28 cellular contexts compared by ENCODE assay signal in genomic region chr12:31431721-31432120, GRCh38.
A peak's percentile ranks its signal among the peaks of the same experiment; 100 is the strongest.
DNase-seq lines count a peak whose midpoint lies in the region; ATAC-seq, FAIRE-seq and TF ChIP-seq lines count a peak whose summit lies in the region.
"Had no signal": no experiment of that assay in that cellular context is flagged by ENCODE, and none has a peak within 500 bp of the region (broad histone marks: within the 10 kb centered on the region; RNA-seq: fewer than 3 reads in every experiment).

No MANE protein-coding gene starts in this region.

- H3K27me3 ChIP-seq in heart right ventricle (no peaks in the 10 kb centered on the region), bronchial epithelial cell (ENCODE audit: control insufficient read depth, insufficient read depth, low read length) (no peaks in the 10 kb centered on the region), trophoblast cell (ENCODE audit: insufficient read depth, low read length) (no peaks in the 10 kb centered on the region)
- H3K27me3 ChIP-seq: sigmoid colon had no signal

- TF ChIP-seq CTCF in heart right ventricle (IDR thresholded peaks at IDR 0.05) (no peak), bronchial epithelial cell (IDR thresholded peaks at IDR 0.05; ENCODE audit: insufficient read depth, low read length, severe bottlenecking) (no peak), fibroblast of villous mesenchyme (IDR thresholded peaks at IDR 0.05; ENCODE audit: insufficient read depth, low read depth, low read length) (no peak)

- H3K4me3 ChIP-seq in heart right ventricle, result no peak overlapping the region
- no peak overlapping the region for H3K4me3 ChIP-seq in bronchial epithelial cell (ENCODE audit: low read depth, low read length)
- H3K4me3 ChIP-seq in fibroblast of villous mesenchyme (ENCODE audit: low read depth, low read length), result no peak overlapping the region
- no peak overlapping the region for H3K4me3 ChIP-seq in trophoblast cell (ENCODE audit: low read depth, low read length)
- H3K4me3 ChIP-seq: lower lobe of right lung, PC-9, sigmoid colon, thoracic aorta had no signal

- ATAC-seq in heart right ventricle, result peak in 5 of 8 donors; percentile 20 to 45 (median 42)
- no peak for ATAC-seq in stimulated activated memory B cell treated with anti-CD40 and anti-IgM and Interleukin-4, amounts not matched to agents 10 μg/mL and 1 μg/mL and 100 μg/mL, for 72 hours
- ATAC-seq: activated CD4-positive, alpha-beta T cell treated with anti-CD3 and anti-CD28 coated beads for 36 hours; lower lobe of right lung had no signal

- intact Hi-C loops in heart right ventricle (cut with DNase I), result no loop called here
- intact Hi-C loops in cardiac septum (cut with DNase I), result no loop called here

- no peak overlapping the region for H3K23ac ChIP-seq in trophoblast cell (ENCODE audit: low read length)

- H3K4ac ChIP-seq in trophoblast cell (ENCODE audit: low read depth, low read length), result no peak overlapping the region

- H3K9me3 Mint-ChIP-seq in stimulated activated memory B cell treated with anti-CD40 and anti-IgM and Interleukin-4, amounts not matched to agents 10 μg/mL and 1 μg/mL and 100 μg/mL, for 72 hours, result no peaks in the 10 kb centered on the region
- H3K9me3 Mint-ChIP-seq: activated naive CD8-positive, alpha-beta T cell treated with anti-CD3 and anti-CD28 coated beads, Interleukin-2, amount 10 ng/mL, durations not matched to agents 7 days and 5 days had no signal

- H3K4me1 ChIP-seq in heart right ventricle (peaks cover 0 to 18% (median 5%) of the 10 kb centered on the region in 9 donors), trophoblast cell (ENCODE audit: control insufficient read depth in 1 of 2, insufficient read depth in 2 of 2, low read length in 2 of 2) (no peaks in the 10 kb centered on the region)
- H3K4me1 ChIP-seq: lower lobe of right lung, sigmoid colon had no signal

- FAIRE-seq in bronchial epithelial cell (lab: Jason Lieb, UNC), result peak; percentile 66
- FAIRE-seq: D721Med, GM12891, islet of Langerhans had no signal

- H2BK120ac ChIP-seq in trophoblast cell (ENCODE audit: insufficient read depth, low read length, poor library complexity), result no peak overlapping the region

- no peak overlapping the region for H2BK12ac ChIP-seq in trophoblast cell (ENCODE audit: low read length)

- H3K4me1 Mint-ChIP-seq in stimulated activated memory B cell treated with anti-CD40 and anti-IgM and Interleukin-4, amounts not matched to agents 10 μg/mL and 1 μg/mL and 100 μg/mL, for 72 hours, result peaks cover 7% of the 10 kb centered on the region
- H3K4me1 Mint-ChIP-seq: activated CD4-positive, alpha-beta T cell treated with anti-CD3 and anti-CD28 coated beads for 36 hours; activated naive CD8-positive, alpha-beta T cell treated with anti-CD3 and anti-CD28 coated beads, Interleukin-2, amount 10 ng/mL, durations not matched to agents 7 days and 5 days; CD4-positive, CD25-positive, alpha-beta regulatory T cell had no signal

- H4K91ac ChIP-seq in trophoblast cell (ENCODE audit: low read depth, low read length), result no peak overlapping the region

- H3K27ac Mint-ChIP-seq in stimulated activated memory B cell treated with anti-CD40 and anti-IgM and Interleukin-4, amounts not matched to agents 10 μg/mL and 1 μg/mL and 100 μg/mL, for 72 hours, result no peak overlapping the region
- H3K27ac Mint-ChIP-seq: activated CD4-positive, alpha-beta T cell treated with anti-CD3 and anti-CD28 coated beads for 36 hours; activated naive CD8-positive, alpha-beta T cell treated with anti-CD3 and anti-CD28 coated beads, Interleukin-2, amount 10 ng/mL, durations not matched to agents 7 days and 5 days; CD4-positive, CD25-positive, alpha-beta regulatory T cell had no signal

- no peak for DNase-seq in heart right ventricle
- no peak for DNase-seq in cardiac septum (ENCODE audit: low spot score)
- no peak for DNase-seq in bronchial epithelial cell (ENCODE audit: low read depth)
- DNase-seq in fibroblast of villous mesenchyme (ENCODE audit: low read depth), result peak; percentile 53
- no peak for DNase-seq in trophoblast cell
- DNase-seq in activated T-cell treated with anti-CD3 and anti-CD28 coated beads, Interleukin-2, amount 50 U/mL, for 48 hours, result no peak
- no peak for DNase-seq in activated effector memory CD4-positive, alpha-beta T cell treated with Interleukin-2 at 50 U/mL for 16 hours
- DNase-seq: 8988T; activated CD4-positive, alpha-beta T cell treated with anti-CD3 and anti-CD28 coated beads for 36 hours; activated gamma-delta T cell; activated naive CD8-positive, alpha-beta T cell treated with anti-CD3 and anti-CD28 coated beads, Interleukin-2, amount 10 ng/mL, durations not matched to agents 7 days and 5 days; CD4-positive, CD25-positive, alpha-beta regulatory T cell; lower lobe of right lung; NCI-H1048; NCI-H1694; NCI-H2171; NCI-H524; NK-92 treated with Interleukin-12 subunit alpha and Interleukin-12 subunit beta, amount 100 ng/mL, for 24 hours; PC-9; posterior cingulate gyrus; SHP77; sigmoid colon; stimulated activated naive CD4-positive, alpha-beta T cell treated with Interleukin-2 at 50 U/mL for 16 hours had no signal

- H4K12ac ChIP-seq in trophoblast cell (ENCODE audit: low read depth, low read length), result no peak overlapping the region

- 7 to 23% methylated on average over 1 of the region's 1 CpG for WGBS in heart right ventricle, 2 donors
- no CpG with 5 or more reads among the region's 1 CpG for WGBS in trophoblast cell (ENCODE audit: extremely low coverage, insufficient coverage, insufficient read length)

- H3K27me3 Mint-ChIP-seq in stimulated activated memory B cell treated with anti-CD40 and anti-IgM and Interleukin-4, amounts not matched to agents 10 μg/mL and 1 μg/mL and 100 μg/mL, for 72 hours, result no peaks in the 10 kb centered on the region
- H3K27me3 Mint-ChIP-seq: CD4-positive, CD25-positive, alpha-beta regulatory T cell had no signal

- H3K14ac ChIP-seq in trophoblast cell (ENCODE audit: low read length), result no peak overlapping the region

- H3K9ac ChIP-seq in trophoblast cell (ENCODE audit: low read length), result peak overlapping the region; percentile 56

- H3K79me2 ChIP-seq in trophoblast cell (ENCODE audit: control insufficient read depth, insufficient read depth, low read length, poor library complexity), result no peaks in the 10 kb centered on the region

- H3K4me2 ChIP-seq in trophoblast cell (ENCODE audit: low read length), result no peak overlapping the region
- H3K4me2 ChIP-seq: PC-9 had no signal

- H3K27ac ChIP-seq in heart right ventricle, result peak overlapping the region in 1 of 10 donors; percentile 22
- no peak overlapping the region for H3K27ac ChIP-seq in trophoblast cell (ENCODE audit: low read depth, low read length)
- H3K27ac ChIP-seq: lower lobe of right lung, PC-9, sigmoid colon, thoracic aorta had no signal

- H3K9me3 ChIP-seq in heart right ventricle, result no peaks in the 10 kb centered on the region
- H3K9me3 ChIP-seq in trophoblast cell (ENCODE audit: insufficient read depth, low read depth, low read length), result no peaks in the 10 kb centered on the region
- H3K9me3 ChIP-seq: lower lobe of right lung, sigmoid colon, thoracic aorta had no signal

- no peak overlapping the region for H3K4me3 Mint-ChIP-seq in stimulated activated memory B cell treated with anti-CD40 and anti-IgM and Interleukin-4, amounts not matched to agents 10 μg/mL and 1 μg/mL and 100 μg/mL, for 72 hours
- H3K4me3 Mint-ChIP-seq: activated CD4-positive, alpha-beta T cell treated with anti-CD3 and anti-CD28 coated beads for 36 hours; activated naive CD8-positive, alpha-beta T cell treated with anti-CD3 and anti-CD28 coated beads, Interleukin-2, amount 10 ng/mL, durations not matched to agents 7 days and 5 days; CD4-positive, CD25-positive, alpha-beta regulatory T cell had no signal

- no peak overlapping the region for H4K8ac ChIP-seq in trophoblast cell (ENCODE audit: low read depth, low read length)

- H3K36me3 ChIP-seq in heart right ventricle (peaks cover 0 to 9% (median 0%) of the 10 kb centered on the region in 9 donors), bronchial epithelial cell (ENCODE audit: control insufficient read depth, insufficient read depth, low read length) (no peaks in the 10 kb centered on the region), trophoblast cell (ENCODE audit: control insufficient read depth in 1 of 2, insufficient read depth in 2 of 2, low read length in 2 of 2) (no peaks in the 10 kb centered on the region)
- H3K36me3 ChIP-seq: lower lobe of right lung, sigmoid colon, thoracic aorta had no signal

- H2AFZ ChIP-seq in trophoblast cell (ENCODE audit: insufficient read depth, low read length, poor library complexity), result no peak overlapping the region
- H2AFZ ChIP-seq: PC-9 had no signal

- no peak overlapping the region for H3K18ac ChIP-seq in trophoblast cell (ENCODE audit: low read length)

- no peaks in the 10 kb centered on the region for H3K79me1 ChIP-seq in trophoblast cell (ENCODE audit: low read length)

- no peak overlapping the region for H2AK5ac ChIP-seq in trophoblast cell (ENCODE audit: low read length)

- H2BK5ac ChIP-seq in trophoblast cell (ENCODE audit: low read depth, low read length, poor library complexity), result no peak overlapping the region

- H3K36me3 Mint-ChIP-seq in stimulated activated memory B cell treated with anti-CD40 and anti-IgM and Interleukin-4, amounts not matched to agents 10 μg/mL and 1 μg/mL and 100 μg/mL, for 72 hours, result peaks cover 17% of the 10 kb centered on the region
- H3K36me3 Mint-ChIP-seq: activated naive CD8-positive, alpha-beta T cell treated with anti-CD3 and anti-CD28 coated beads, Interleukin-2, amount 10 ng/mL, durations not matched to agents 7 days and 5 days; CD4-positive, CD25-positive, alpha-beta regulatory T cell had no signal
